1 cellular context compared by ENCODE assay signal in the genomic region with DNA sequence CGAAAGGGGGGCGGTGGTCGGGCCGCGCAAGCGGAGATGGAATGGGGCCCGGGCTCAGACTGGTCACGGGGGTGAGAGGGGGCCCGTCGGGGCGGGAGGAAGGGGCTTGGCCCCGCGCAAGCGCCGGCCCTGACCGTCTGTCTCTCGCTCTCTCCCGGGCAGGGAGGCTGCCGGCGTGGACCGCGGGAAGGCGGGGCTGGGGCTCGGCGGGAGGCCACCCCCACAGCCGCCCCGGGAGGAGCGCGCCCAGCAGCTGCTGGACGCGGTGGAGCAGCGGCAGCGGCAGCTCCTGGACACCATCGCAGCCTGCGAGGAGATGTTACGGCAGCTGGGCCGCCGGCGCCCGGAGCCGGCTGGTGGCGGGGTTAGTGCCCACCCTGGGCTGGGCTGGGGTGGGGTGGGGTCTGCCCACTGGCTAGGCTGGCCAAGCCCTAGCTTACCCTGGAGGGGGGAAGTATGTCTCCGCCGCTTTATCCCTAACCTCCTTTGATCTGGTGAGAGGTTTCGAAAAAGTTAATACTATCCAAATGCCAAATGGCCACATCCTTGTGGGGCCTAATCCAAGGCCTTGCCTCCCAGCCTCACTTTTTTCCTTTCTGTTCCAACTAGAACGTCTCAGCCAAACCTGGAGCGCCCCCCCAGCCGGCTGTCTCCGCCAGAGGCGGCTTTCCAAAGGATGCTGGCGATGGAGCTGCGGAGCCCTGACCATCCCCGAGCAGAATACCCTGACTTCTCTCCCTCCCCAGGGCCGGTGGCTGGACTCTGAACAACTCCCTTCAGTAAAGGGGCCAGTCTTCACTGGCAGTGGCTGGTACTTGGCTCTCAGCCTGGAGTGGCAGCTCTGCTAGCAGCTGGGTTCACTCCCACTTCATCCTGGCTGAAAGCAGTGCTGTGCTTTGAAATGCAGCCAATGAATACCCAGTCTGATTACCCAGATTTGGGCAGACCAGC.
TF ChIP-seq lines count a peak whose summit lies in the region.

No MANE protein-coding gene starts in this region.

TF ChIP-seq in K562, 482 proteins besides CTCF, POLR2A, EP300 and RAD21 (continues in another document):
- no peak for TF ChIP-seq TEAD4 (IDR thresholded peaks at IDR 0.05; ENCODE audit: low read length)
- no peak for TF ChIP-seq TEAD4 (CRISPR knock-in tag; IDR thresholded peaks at IDR 0.05; ENCODE audit: borderline replicate concordance)
- TF ChIP-seq MEF2D (tag; conservative IDR thresholded peaks at IDR 0.05; ENCODE audit: low read depth) = no peak
- TF ChIP-seq ZNF41 (CRISPR knock-in tag; conservative IDR thresholded peaks at IDR 0.05) = no peak
- no peak for TF ChIP-seq STAT5B (CRISPR knock-in tag; IDR thresholded peaks at IDR 0.05)
- no peak for TF ChIP-seq GABPB1 (CRISPR knock-in tag; IDR thresholded peaks at IDR 0.05)
- no peak for TF ChIP-seq FOXP1 (CRISPR knock-in tag; IDR thresholded peaks at IDR 0.05)
- TF ChIP-seq HNRNPK (IDR thresholded peaks at IDR 0.05; ENCODE audit: low read depth, low read length, poor library complexity, severe bottlenecking) = peak; percentile 59
- TF ChIP-seq HNRNPUL1 (IDR thresholded peaks at IDR 0.05; ENCODE audit: low read length) = no peak
- no peak for TF ChIP-seq ESRRB (CRISPR knock-in tag; IDR thresholded peaks at IDR 0.05; ENCODE audit: borderline replicate concordance)
- TF ChIP-seq TEAD1 (CRISPR knock-in tag; IDR thresholded peaks at IDR 0.05) = peak in 1 of 2 experiments; percentile 54; a peak in 1 of 4 replicates
- no peak for TF ChIP-seq SIX5 (IDR thresholded peaks at IDR 0.05; ENCODE audit: borderline replicate concordance in 1 of 2, insufficient read depth in 1 of 2, low read depth in 1 of 2, low read length in 2 of 2)
- TF ChIP-seq CHD1 (IDR thresholded peaks at IDR 0.05; ENCODE audit: low read length) = no peak
- TF ChIP-seq CBX1 (IDR thresholded peaks at IDR 0.05; ENCODE audit: low read depth) = peak; percentile 10; the same call in 1 of the 2 replicates
- no peak for TF ChIP-seq ZNF785 (CRISPR knock-in tag; IDR thresholded peaks at IDR 0.05)
- TF ChIP-seq, protein P1, sequence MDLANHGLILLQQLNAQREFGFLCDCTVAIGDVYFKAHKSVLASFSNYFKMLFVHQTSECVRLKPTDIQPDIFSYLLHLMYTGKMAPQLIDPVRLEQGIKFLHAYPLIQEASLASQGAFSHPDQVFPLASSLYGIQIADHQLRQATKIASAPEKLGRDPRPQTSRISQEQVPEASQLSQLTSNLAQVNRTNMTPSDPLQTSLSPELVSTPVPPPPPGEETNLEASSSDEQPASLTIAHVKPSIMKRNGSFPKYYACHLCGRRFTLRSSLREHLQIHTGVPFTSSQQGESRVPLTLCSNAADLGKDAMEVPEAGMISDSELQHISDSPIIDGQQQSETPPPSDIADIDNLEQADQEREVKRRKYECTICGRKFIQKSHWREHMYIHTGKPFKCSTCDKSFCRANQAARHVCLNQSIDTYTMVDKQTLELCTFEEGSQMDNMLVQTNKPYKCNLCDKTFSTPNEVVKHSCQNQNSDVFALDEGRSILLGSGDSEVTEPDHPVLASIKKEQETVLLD (IDR thresholded peaks at IDR 0.05) = no peak
- TF ChIP-seq, protein P2, sequence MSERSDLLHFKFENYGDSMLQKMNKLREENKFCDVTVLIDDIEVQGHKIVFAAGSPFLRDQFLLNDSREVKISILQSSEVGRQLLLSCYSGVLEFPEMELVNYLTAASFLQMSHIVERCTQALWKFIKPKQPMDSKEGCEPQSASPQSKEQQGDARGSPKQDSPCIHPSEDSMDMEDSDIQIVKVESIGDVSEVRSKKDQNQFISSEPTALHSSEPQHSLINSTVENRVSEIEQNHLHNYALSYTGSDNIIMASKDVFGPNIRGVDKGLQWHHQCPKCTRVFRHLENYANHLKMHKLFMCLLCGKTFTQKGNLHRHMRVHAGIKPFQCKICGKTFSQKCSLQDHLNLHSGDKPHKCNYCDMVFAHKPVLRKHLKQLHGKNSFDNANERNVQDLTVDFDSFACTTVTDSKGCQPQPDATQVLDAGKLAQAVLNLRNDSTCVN (CRISPR knock-in tag; IDR thresholded peaks at IDR 0.05) = no peak
- TF ChIP-seq, protein P3, sequence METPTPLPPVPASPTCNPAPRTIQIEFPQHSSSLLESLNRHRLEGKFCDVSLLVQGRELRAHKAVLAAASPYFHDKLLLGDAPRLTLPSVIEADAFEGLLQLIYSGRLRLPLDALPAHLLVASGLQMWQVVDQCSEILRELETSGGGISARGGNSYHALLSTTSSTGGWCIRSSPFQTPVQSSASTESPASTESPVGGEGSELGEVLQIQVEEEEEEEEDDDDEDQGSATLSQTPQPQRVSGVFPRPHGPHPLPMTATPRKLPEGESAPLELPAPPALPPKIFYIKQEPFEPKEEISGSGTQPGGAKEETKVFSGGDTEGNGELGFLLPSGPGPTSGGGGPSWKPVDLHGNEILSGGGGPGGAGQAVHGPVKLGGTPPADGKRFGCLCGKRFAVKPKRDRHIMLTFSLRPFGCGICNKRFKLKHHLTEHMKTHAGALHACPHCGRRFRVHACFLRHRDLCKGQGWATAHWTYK (CRISPR knock-in tag; IDR thresholded peaks at IDR 0.05) = no peak
- TF ChIP-seq, protein P4, sequence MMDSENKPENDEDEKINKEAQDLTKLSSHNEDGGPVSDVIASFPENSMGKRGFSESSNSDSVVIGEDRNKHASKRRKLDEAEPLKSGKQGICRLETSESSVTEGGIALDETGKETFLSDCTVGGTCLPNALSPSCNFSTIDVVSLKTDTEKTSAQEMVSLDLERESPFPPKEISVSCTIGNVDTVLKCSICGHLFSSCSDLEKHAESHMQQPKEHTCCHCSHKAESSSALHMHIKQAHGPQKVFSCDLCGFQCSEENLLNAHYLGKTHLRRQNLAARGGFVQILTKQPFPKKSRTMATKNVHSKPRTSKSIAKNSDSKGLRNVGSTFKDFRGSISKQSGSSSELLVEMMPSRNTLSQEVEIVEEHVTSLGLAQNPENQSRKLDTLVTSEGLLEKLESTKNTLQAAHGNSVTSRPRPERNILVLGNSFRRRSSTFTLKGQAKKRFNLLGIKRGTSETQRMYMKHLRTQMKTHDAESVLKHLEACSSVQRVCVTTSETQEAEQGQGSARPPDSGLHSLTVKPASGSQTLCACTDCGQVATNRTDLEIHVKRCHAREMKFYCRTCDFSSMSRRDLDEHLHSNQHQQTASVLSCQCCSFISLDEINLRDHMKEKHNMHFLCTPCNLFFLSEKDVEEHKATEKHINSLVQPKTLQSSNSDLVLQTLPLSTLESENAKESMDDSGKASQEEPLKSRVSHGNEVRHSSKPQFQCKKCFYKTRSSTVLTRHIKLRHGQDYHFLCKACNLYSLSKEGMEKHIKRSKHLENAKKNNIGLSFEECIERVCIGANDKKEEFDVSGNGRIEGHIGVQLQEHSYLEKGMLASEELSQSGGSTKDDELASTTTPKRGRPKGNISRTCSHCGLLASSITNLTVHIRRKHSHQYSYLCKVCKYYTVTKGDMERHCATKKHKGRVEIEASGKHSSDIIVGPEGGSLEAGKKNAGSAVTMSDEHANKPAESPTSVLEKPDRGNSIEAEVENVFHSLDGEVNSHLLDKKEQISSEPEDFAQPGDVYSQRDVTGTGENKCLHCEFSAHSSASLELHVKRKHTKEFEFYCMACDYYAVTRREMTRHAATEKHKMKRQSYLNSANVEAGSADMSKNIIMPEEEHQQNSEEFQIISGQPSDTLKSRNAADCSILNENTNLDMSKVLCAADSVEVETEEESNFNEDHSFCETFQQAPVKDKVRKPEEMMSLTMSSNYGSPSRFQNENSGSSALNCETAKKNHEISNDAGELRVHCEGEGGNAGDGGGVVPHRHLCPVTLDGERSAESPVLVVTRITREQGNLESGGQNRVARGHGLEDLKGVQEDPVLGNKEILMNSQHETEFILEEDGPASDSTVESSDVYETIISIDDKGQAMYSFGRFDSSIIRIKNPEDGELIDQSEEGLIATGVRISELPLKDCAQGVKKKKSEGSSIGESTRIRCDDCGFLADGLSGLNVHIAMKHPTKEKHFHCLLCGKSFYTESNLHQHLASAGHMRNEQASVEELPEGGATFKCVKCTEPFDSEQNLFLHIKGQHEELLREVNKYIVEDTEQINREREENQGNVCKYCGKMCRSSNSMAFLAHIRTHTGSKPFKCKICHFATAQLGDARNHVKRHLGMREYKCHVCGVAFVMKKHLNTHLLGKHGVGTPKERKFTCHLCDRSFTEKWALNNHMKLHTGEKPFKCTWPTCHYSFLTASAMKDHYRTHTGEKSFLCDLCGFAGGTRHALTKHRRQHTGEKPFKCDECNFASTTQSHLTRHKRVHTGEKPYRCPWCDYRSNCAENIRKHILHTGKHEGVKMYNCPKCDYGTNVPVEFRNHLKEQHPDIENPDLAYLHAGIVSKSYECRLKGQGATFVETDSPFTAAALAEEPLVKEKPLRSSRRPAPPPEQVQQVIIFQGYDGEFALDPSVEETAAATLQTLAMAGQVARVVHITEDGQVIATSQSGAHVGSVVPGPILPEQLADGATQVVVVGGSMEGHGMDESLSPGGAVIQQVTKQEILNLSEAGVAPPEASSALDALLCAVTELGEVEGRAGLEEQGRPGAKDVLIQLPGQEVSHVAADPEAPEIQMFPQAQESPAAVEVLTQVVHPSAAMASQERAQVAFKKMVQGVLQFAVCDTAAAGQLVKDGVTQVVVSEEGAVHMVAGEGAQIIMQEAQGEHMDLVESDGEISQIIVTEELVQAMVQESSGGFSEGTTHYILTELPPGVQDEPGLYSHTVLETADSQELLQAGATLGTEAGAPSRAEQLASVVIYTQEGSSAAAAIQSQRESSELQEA (IDR thresholded peaks at IDR 0.05; ENCODE audit: low read depth) = no peak
- TF ChIP-seq, protein P5, sequence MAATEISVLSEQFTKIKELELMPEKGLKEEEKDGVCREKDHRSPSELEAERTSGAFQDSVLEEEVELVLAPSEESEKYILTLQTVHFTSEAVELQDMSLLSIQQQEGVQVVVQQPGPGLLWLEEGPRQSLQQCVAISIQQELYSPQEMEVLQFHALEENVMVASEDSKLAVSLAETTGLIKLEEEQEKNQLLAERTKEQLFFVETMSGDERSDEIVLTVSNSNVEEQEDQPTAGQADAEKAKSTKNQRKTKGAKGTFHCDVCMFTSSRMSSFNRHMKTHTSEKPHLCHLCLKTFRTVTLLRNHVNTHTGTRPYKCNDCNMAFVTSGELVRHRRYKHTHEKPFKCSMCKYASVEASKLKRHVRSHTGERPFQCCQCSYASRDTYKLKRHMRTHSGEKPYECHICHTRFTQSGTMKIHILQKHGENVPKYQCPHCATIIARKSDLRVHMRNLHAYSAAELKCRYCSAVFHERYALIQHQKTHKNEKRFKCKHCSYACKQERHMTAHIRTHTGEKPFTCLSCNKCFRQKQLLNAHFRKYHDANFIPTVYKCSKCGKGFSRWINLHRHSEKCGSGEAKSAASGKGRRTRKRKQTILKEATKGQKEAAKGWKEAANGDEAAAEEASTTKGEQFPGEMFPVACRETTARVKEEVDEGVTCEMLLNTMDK (IDR thresholded peaks at IDR 0.05; ENCODE audit: borderline replicate concordance, insufficient read depth, low read depth, low read length, poor library complexity, severe bottlenecking) = no peak
- TF ChIP-seq ATF7 (IDR thresholded peaks at IDR 0.05) = no peak
- TF ChIP-seq ZNF282 (CRISPR knock-in tag; IDR thresholded peaks at IDR 0.05) = no peak
- TF ChIP-seq, protein P6, sequence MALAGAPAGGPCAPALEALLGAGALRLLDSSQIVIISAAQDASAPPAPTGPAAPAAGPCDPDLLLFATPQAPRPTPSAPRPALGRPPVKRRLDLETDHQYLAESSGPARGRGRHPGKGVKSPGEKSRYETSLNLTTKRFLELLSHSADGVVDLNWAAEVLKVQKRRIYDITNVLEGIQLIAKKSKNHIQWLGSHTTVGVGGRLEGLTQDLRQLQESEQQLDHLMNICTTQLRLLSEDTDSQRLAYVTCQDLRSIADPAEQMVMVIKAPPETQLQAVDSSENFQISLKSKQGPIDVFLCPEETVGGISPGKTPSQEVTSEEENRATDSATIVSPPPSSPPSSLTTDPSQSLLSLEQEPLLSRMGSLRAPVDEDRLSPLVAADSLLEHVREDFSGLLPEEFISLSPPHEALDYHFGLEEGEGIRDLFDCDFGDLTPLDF (CRISPR knock-in tag; IDR thresholded peaks at IDR 0.05) = no peak
- no peak; the same call in 1 of the 2 replicates for TF ChIP-seq POLR2H (tag; IDR thresholded peaks at IDR 0.05; ENCODE audit: low read depth)
- TF ChIP-seq ZKSCAN8 (CRISPR knock-in tag; IDR thresholded peaks at IDR 0.05) = no peak
- no peak for TF ChIP-seq KLF13 (tag; IDR thresholded peaks at IDR 0.05; ENCODE audit: borderline replicate concordance, low read depth)
- no peak for TF ChIP-seq LARP7 (IDR thresholded peaks at IDR 0.05)
- TF ChIP-seq, protein P7, sequence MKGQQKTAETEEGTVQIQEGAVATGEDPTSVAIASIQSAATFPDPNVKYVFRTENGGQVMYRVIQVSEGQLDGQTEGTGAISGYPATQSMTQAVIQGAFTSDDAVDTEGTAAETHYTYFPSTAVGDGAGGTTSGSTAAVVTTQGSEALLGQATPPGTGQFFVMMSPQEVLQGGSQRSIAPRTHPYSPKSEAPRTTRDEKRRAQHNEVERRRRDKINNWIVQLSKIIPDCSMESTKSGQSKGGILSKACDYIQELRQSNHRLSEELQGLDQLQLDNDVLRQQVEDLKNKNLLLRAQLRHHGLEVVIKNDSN (CRISPR knock-in tag; IDR thresholded peaks at IDR 0.05) = 0 out of 2 replicates have a peak, but pooled peaks have one; percentile 26
- 0 out of 2 replicates have a peak, but pooled peaks have one; percentile 1 for TF ChIP-seq SMAD4 (CRISPR knock-in tag; conservative IDR thresholded peaks at IDR 0.05)
- TF ChIP-seq, protein P8, sequence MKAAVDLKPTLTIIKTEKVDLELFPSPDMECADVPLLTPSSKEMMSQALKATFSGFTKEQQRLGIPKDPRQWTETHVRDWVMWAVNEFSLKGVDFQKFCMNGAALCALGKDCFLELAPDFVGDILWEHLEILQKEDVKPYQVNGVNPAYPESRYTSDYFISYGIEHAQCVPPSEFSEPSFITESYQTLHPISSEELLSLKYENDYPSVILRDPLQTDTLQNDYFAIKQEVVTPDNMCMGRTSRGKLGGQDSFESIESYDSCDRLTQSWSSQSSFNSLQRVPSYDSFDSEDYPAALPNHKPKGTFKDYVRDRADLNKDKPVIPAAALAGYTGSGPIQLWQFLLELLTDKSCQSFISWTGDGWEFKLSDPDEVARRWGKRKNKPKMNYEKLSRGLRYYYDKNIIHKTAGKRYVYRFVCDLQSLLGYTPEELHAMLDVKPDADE (conservative IDR thresholded peaks at IDR 0.05; ENCODE audit: control insufficient read depth, low read depth, low read length) = no peak; the same call in 1 of the 2 replicates
- TF ChIP-seq CEBPG (CRISPR knock-in tag; IDR thresholded peaks at IDR 0.05) = peak; percentile 14; the same call in 1 of the 2 replicates
- no peak for TF ChIP-seq CEBPG (tag; conservative IDR thresholded peaks at IDR 0.05 in 1 of 2, IDR thresholded peaks at IDR 0.05 in 1 of 2)
- TF ChIP-seq NFIC (IDR thresholded peaks at IDR 0.05) = peak; percentile 25; the same call in 1 of the 2 replicates
- no peak for TF ChIP-seq MCM5 (IDR thresholded peaks at IDR 0.05; ENCODE audit: low read depth)
- TF ChIP-seq, protein P9, sequence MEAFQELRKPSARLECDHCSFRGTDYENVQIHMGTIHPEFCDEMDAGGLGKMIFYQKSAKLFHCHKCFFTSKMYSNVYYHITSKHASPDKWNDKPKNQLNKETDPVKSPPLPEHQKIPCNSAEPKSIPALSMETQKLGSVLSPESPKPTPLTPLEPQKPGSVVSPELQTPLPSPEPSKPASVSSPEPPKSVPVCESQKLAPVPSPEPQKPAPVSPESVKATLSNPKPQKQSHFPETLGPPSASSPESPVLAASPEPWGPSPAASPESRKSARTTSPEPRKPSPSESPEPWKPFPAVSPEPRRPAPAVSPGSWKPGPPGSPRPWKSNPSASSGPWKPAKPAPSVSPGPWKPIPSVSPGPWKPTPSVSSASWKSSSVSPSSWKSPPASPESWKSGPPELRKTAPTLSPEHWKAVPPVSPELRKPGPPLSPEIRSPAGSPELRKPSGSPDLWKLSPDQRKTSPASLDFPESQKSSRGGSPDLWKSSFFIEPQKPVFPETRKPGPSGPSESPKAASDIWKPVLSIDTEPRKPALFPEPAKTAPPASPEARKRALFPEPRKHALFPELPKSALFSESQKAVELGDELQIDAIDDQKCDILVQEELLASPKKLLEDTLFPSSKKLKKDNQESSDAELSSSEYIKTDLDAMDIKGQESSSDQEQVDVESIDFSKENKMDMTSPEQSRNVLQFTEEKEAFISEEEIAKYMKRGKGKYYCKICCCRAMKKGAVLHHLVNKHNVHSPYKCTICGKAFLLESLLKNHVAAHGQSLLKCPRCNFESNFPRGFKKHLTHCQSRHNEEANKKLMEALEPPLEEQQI (IDR thresholded peaks at IDR 0.05) = no peak
